ENCODE assay signal across 8 cellular contexts in the genomic region with DNA sequence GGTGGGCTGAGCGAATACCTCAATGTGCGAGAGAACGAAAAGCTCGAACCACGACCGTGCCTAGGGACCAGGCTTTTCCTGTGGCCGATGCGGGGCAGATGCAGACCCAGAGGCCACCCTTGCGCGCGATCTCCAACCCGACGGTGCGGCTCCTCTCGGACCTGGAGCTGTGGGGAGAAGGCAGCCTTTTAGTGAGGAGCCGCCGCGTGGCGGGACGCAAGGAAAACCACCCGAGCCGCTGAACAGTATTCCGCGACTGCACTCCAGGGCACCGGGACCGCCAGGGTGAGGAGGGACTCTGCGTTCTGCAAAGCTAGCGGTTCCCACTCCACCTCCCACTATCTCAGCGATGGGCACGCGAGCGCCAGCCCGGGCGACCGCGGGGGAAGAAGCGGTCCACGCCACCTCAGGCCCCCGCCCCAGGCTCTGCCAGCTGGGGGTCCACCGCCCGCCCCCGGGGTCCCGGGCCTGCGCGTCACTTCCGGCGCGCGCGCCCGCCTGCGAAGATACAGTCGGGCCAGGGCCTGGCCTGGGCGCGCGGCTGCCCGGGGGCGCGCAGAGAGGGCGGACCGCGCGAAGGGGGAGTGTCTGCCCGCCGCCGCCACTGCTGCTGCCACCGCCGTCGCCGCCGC.
DNase-seq lines count a peak whose midpoint lies in the region; ATAC-seq and TF ChIP-seq lines count a peak whose summit lies in the region.

No MANE protein-coding gene starts in this region.

- WGBS in neuronal stem cell (ENCODE audit: extremely low coverage in 2 of 2, insufficient read length in 2 of 2, insufficient replicate concordance in 1 of 2), 2 donors = no CpG with 5 or more reads among the region's 71 CpGs

- H2BK12ac ChIP-seq in neuronal stem cell (ENCODE audit: low read length) = peak overlapping the region; percentile 46

- no peak overlapping the region for H3K14ac ChIP-seq in neuronal stem cell (ENCODE audit: low read length)

- H3K4me1 ChIP-seq in DOHH2 (ENCODE audit: control insufficient read depth, low read length) (peaks cover 25% of the 10 kb centered on the region), foreskin keratinocyte (no peaks in the 10 kb centered on the region), neuronal stem cell (ENCODE audit: control insufficient read depth in 2 of 2, insufficient read depth in 1 of 2, low read depth in 1 of 2, low read length in 2 of 2) (peaks cover 1 to 2% of the 10 kb centered on the region in 2 donors)

- ATAC-seq in GM21723 (IDR thresholded peaks at IDR 0.05; ENCODE audit: unreplicated experiment) = peak; percentile 96
- peak; percentile 92 for ATAC-seq in foreskin keratinocyte

- H3K27me3 ChIP-seq in DOHH2 (ENCODE audit: control insufficient read depth, low read length) (no peaks in the 10 kb centered on the region), foreskin keratinocyte (no peaks in the 10 kb centered on the region), neuronal stem cell (ENCODE audit: control insufficient read depth in 3 of 3, insufficient read depth in 3 of 3, low read depth in 1 of 3, low read length in 3 of 3) (no peaks in the 10 kb centered on the region)

- DNase-seq in KG1 (lab: John Stamatoyannopoulos, UW) (peak; percentile 75), activated gamma-delta T cell treated with Interleukin-2 at 50 U/mL for 16 hours (peak; percentile 66), foreskin keratinocyte (peak in 1 of 2 donors; percentile 49), neuronal stem cell (ENCODE audit: low spot score) (peak; percentile 81), substantia nigra (lab: John Stamatoyannopoulos, UW) (peak in 48 of 49 donors; percentile 33 to 91 (median 79))

- TF ChIP-seq CTCF in DOHH2 (IDR thresholded peaks at IDR 0.05; ENCODE audit: low read depth, low read length, poor library complexity, severe bottlenecking) (no peak), foreskin keratinocyte (conservative IDR thresholded peaks at IDR 0.05) (no peak)

- H3K4ac ChIP-seq in neuronal stem cell (ENCODE audit: low read length) = peak overlapping the region; percentile 89

- no peaks in the 10 kb centered on the region for H4K20me1 ChIP-seq in DOHH2 (ENCODE audit: control insufficient read depth, insufficient read depth, low read depth, low read length)

- peaks cover 23% of the 10 kb centered on the region for H3K79me2 ChIP-seq in DOHH2 (ENCODE audit: control insufficient read depth, low read length)

- peak overlapping the region; percentile 97 for H2BK5ac ChIP-seq in neuronal stem cell (ENCODE audit: low read length)

- peak overlapping the region; percentile 99 for H3K18ac ChIP-seq in neuronal stem cell (ENCODE audit: low read length)

- H2AK5ac ChIP-seq in neuronal stem cell (ENCODE audit: low read depth, low read length) = peak overlapping the region; percentile 47

- H2BK15ac ChIP-seq in neuronal stem cell (ENCODE audit: low read length) = peak overlapping the region; percentile 93

- H3K4me2 ChIP-seq in DOHH2 (ENCODE audit: low read length) (peak overlapping the region; percentile 55), neuronal stem cell (ENCODE audit: insufficient read depth, low read length, poor library complexity, severe bottlenecking) (peak overlapping the region; percentile 72)

- H3K9ac ChIP-seq in neuronal stem cell (ENCODE audit: low read depth, low read length, poor library complexity) = peak overlapping the region; percentile 97

- peak overlapping the region; percentile 76 for H2BK120ac ChIP-seq in neuronal stem cell (ENCODE audit: low read depth, low read length)

- H3F3A ChIP-seq in DOHH2 (ENCODE audit: control insufficient read depth, insufficient read depth) = no peaks in the 10 kb centered on the region; the same call in 1 of the 2 replicates

- H3K79me1 ChIP-seq in neuronal stem cell (ENCODE audit: low read depth, low read length) = peaks cover 2% of the 10 kb centered on the region

- peak overlapping the region; percentile 99 for H3K23ac ChIP-seq in neuronal stem cell (ENCODE audit: low read depth, low read length, poor library complexity)

- no peak overlapping the region for H4K8ac ChIP-seq in neuronal stem cell (ENCODE audit: low read depth, low read length)

- no peaks in the 10 kb centered on the region for H3K9me2 ChIP-seq in DOHH2 (replicated peaks; ENCODE audit: control insufficient read depth, low read length)

- peak overlapping the region; percentile 94 for H2AFZ ChIP-seq in neuronal stem cell (ENCODE audit: low read length)

- no peak overlapping the region for H4K91ac ChIP-seq in neuronal stem cell (ENCODE audit: low read depth, low read length, poor library complexity)

- H3K36me3 ChIP-seq in DOHH2 (ENCODE audit: control insufficient read depth, low read length) = no peaks in the 10 kb centered on the region
- peaks cover 0 to 12% of the 10 kb centered on the region in 2 donors for H3K36me3 ChIP-seq in neuronal stem cell (replicated peaks in 1 of 2; ENCODE audit: control insufficient read depth in 2 of 2, insufficient read depth in 2 of 2, low read length in 2 of 2)

- H3K4me3 ChIP-seq in DOHH2 (ENCODE audit: low read length) = peak overlapping the region; percentile 93
- peak overlapping the region; percentile 94 to 99 for H3K4me3 ChIP-seq in neuronal stem cell (ENCODE audit: low read length in 2 of 2)

- peak overlapping the region; percentile 18 for H3K27ac ChIP-seq in DOHH2 (ENCODE audit: low read depth, low read length)
- H3K27ac ChIP-seq in foreskin keratinocyte = peak overlapping the region; percentile 17
- peak overlapping the region; percentile 75 for H3K27ac ChIP-seq in neuronal stem cell (replicated peaks; ENCODE audit: low read length)
- peak overlapping the region; percentile 89 for H3K27ac ChIP-seq in substantia nigra (ENCODE audit: low read depth, low read length, poor library complexity, severe bottlenecking)

- TF ChIP-seq POLR2A in Raji (IDR thresholded peaks at IDR 0.05; ENCODE audit: insufficient read depth, low read depth, low read length) = peak; percentile 80

- H3K9me3 ChIP-seq in DOHH2 (ENCODE audit: control insufficient read depth, insufficient read depth, low read length) = no peaks in the 10 kb centered on the region
- H3K9me3 ChIP-seq in neuronal stem cell (replicated peaks in 1 of 2; ENCODE audit: control insufficient read depth in 2 of 2, insufficient read depth in 1 of 2, low read depth in 1 of 2, low read length in 2 of 2) = no peaks in the 10 kb centered on the region

Comparison
In these comparisons a context has a peak if more than half of its experiments do, and no peak if none do; other contexts are left out.
1. H3K27ac ChIP-seq: peak in every context shown above with its lines; median percentile 89 in substantia nigra; 75 in neuronal stem cell; 18 in DOHH2; 17 in foreskin keratinocyte.